Comparison of ENCODE assay signal across 14 cellular contexts in genomic region chr12:108237272-108237671, GRCh38.
DNase-seq lines count a peak whose midpoint lies in the region; ATAC-seq and TF ChIP-seq lines count a peak whose summit lies in the region.
"Had no signal": no experiment of that assay in that cellular context is flagged by ENCODE, and none has a peak within 500 bp of the region (broad histone marks: within the 10 kb centered on the region; RNA-seq: fewer than 3 reads in every experiment).

No MANE protein-coding gene starts in this region.

- intact Hi-C loops in Panc1 (cut with micrococcal nuclease; ENCODE audit: unreplicated experiment) = no loop called here

- BruUV-seq in Panc1 (replicated peaks; lab: Mats Ljungman, UMichigan) = no TSS peak

- in situ Hi-C loops in GM13977 (cut with MboI; ENCODE audit: low pct_unique_long_range_greater_than_20kb, low sequenced_read_pairs, unreplicated experiment) (no loop called here), Panc1 (cut with HindIII; ENCODE audit: low pct_unique_long_range_greater_than_20kb, low sequenced_read_pairs) (no loop called here)

- H3K4me1 ChIP-seq in Panc1 (ENCODE audit: control insufficient read depth, insufficient read depth, low read length) = no peaks in the 10 kb centered on the region
- H3K4me1 ChIP-seq: right atrium auricular region had no signal

- no peak overlapping the region for H3K4me3 Mint-ChIP-seq in naive thymus-derived CD8-positive, alpha-beta T cell
- H3K4me3 Mint-ChIP-seq: activated CD4-positive, alpha-beta T cell treated with anti-CD3 and anti-CD28 coated beads, Interleukin-2, amount 10 ng/mL, durations not matched to agents 24 days and 14 days; dendritic cell treated with granulocyte-macrophage colony-stimulating factor and Interleukin-4, amounts not matched to agents 40 ng/mL and 50 ng/mL, for 4 days had no signal

- H3K9me3 Mint-ChIP-seq in naive thymus-derived CD8-positive, alpha-beta T cell = peaks cover 0 to 16% (median 2%) of the 10 kb centered on the region in 9 donors
- H3K9me3 Mint-ChIP-seq: activated CD4-positive, alpha-beta T cell treated with anti-CD3 and anti-CD28 coated beads, Interleukin-2, amount 10 ng/mL, durations not matched to agents 24 days and 14 days; dendritic cell treated with granulocyte-macrophage colony-stimulating factor and Interleukin-4, amounts not matched to agents 40 ng/mL and 50 ng/mL, for 4 days had no signal

- H3K36me3 Mint-ChIP-seq in naive thymus-derived CD8-positive, alpha-beta T cell = no peaks in the 10 kb centered on the region

- H3K4me3 ChIP-seq in AG09309 (ENCODE audit: control insufficient read depth, low read depth, low read length) (no peak overlapping the region), Panc1 (ENCODE audit: low read depth in 2 of 2, low read length in 2 of 2) (no peak overlapping the region), fibroblast of pulmonary artery (replicated peaks; ENCODE audit: low read depth, low read length) (no peak overlapping the region)
- H3K4me3 ChIP-seq: right atrium auricular region, thoracic aorta had no signal

- DNase-seq in AG09309 (ENCODE audit: low read depth) = no peak
- no peak for DNase-seq in GM13977 (ENCODE audit: low spot score)
- no peak for DNase-seq in Panc1 (ENCODE audit: low read depth, low spot score)
- no peak for DNase-seq in fibroblast of pulmonary artery (ENCODE audit: low read depth)
- no peak for DNase-seq in naive thymus-derived CD8-positive, alpha-beta T cell
- DNase-seq in NCI-H2029 treated with DMSO at 0.1 percent for 48 hours (lab: John Stamatoyannopoulos, UW) = no peak
- DNase-seq in NK-92 treated with Interleukin-12 subunit alpha and Interleukin-12 subunit beta, amount 100 ng/mL, for 24 hours (lab: John Stamatoyannopoulos, UW) = no peak
- no peak for DNase-seq in NCI-H526 treated with DMSO at 0.1 percent for 48 hours (lab: John Stamatoyannopoulos, UW)
- DNase-seq: activated CD4-positive, alpha-beta T cell treated with anti-CD3 and anti-CD28 coated beads, Interleukin-2, amount 10 ng/mL, durations not matched to agents 24 days and 14 days; activated gamma-delta T cell; NCI-H2227 treated with DMSO at 0.1 percent for 48 hours had no signal

- no peaks in the 10 kb centered on the region for H3K36me3 ChIP-seq in Panc1 (ENCODE audit: control insufficient read depth, insufficient read depth, low read length)
- H3K36me3 ChIP-seq: right atrium auricular region, thoracic aorta had no signal

- no peaks in the 10 kb centered on the region for H3K4me1 Mint-ChIP-seq in naive thymus-derived CD8-positive, alpha-beta T cell
- H3K4me1 Mint-ChIP-seq: activated CD4-positive, alpha-beta T cell treated with anti-CD3 and anti-CD28 coated beads, Interleukin-2, amount 10 ng/mL, durations not matched to agents 24 days and 14 days had no signal

- CTCF ChIA-PET in Panc1 (lab: Charles Lee) = interaction anchor here (0.5 kb wide), 1 partner anchor 1844 kb away, joined by 3 read pairs; no protein-coding TSS in a partner anchor

- peaks cover 5% of the 10 kb centered on the region for H3K27me3 ChIP-seq in Panc1 (ENCODE audit: control insufficient read depth, insufficient read depth, low read length)
- H3K27me3 ChIP-seq: right atrium auricular region had no signal

- peak; percentile 32 for TF ChIP-seq CTCF in AG09309 (IDR thresholded peaks at IDR 0.05; ENCODE audit: control insufficient read depth, insufficient read depth, low read depth, low read length, missing control alignments)
- TF ChIP-seq CTCF in GM13977 (IDR thresholded peaks at IDR 0.05; ENCODE audit: extremely low read depth, insufficient read depth, missing control alignments) = peak; percentile 11
- peak; percentile 70 for TF ChIP-seq CTCF in Panc1 (IDR thresholded peaks at IDR 0.05)
- peak; percentile 11 for TF ChIP-seq CTCF in fibroblast of pulmonary artery (IDR thresholded peaks at IDR 0.05; ENCODE audit: low read length, missing control alignments)

- POLR2A ChIA-PET in Panc1 (lab: Charles Lee) = no interaction called here
- POLR2A ChIA-PET in naive thymus-derived CD8-positive, alpha-beta T cell (lab: Charles Lee) = no interaction called here

- peaks cover 13 to 41% (median 28%) of the 10 kb centered on the region in 5 donors for H3K27me3 Mint-ChIP-seq in naive thymus-derived CD8-positive, alpha-beta T cell
- H3K27me3 Mint-ChIP-seq: activated CD4-positive, alpha-beta T cell treated with anti-CD3 and anti-CD28 coated beads, Interleukin-2, amount 10 ng/mL, durations not matched to agents 24 days and 14 days had no signal

- H3K9me3 ChIP-seq in Panc1 (ENCODE audit: control insufficient read depth, insufficient read depth, low read depth, low read length) = no peaks in the 10 kb centered on the region
- H3K9me3 ChIP-seq: thoracic aorta had no signal

- no peak overlapping the region for H3K27ac ChIP-seq in Panc1 (ENCODE audit: low read length)
- H3K27ac ChIP-seq: right atrium auricular region, thoracic aorta had no signal

- H3K27ac Mint-ChIP-seq in naive thymus-derived CD8-positive, alpha-beta T cell = no peak overlapping the region
- H3K27ac Mint-ChIP-seq: activated CD4-positive, alpha-beta T cell treated with anti-CD3 and anti-CD28 coated beads, Interleukin-2, amount 10 ng/mL, durations not matched to agents 24 days and 14 days; dendritic cell treated with granulocyte-macrophage colony-stimulating factor and Interleukin-4, amounts not matched to agents 40 ng/mL and 50 ng/mL, for 4 days had no signal

- peak; percentile 82 for ATAC-seq in Panc1
- no peak for ATAC-seq in naive thymus-derived CD8-positive, alpha-beta T cell

Comparison
In these comparisons a context has a peak if more than half of its experiments do, and no peak if none do; other contexts are left out.
1. CTCF ChIP-seq: peak in every context shown above with its lines; median percentile 70 in Panc1; 32 in AG09309; 11 in GM13977; 11 in fibroblast of pulmonary artery.